8 cellular contexts compared by ENCODE assay signal in genomic region chr18:77054606-77055428, GRCh38.
A peak's percentile ranks its signal among the peaks of the same experiment; 100 is the strongest.
DNase-seq lines count a peak whose midpoint lies in the region; ATAC-seq, FAIRE-seq and TF ChIP-seq lines count a peak whose summit lies in the region.

No MANE protein-coding gene starts in this region.

- H3K27ac ChIP-seq in WERI-Rb-1 = no peak overlapping the region
- peak overlapping the region; percentile 92 for H3K27ac ChIP-seq in layer of hippocampus (ENCODE audit: low read depth, low read length)

- DNase-seq in NCI-H146 treated with DMSO at 0.1 percent for 48 hours (lab: John Stamatoyannopoulos, UW; ENCODE audit: unreplicated experiment) = peak; percentile 74
- DNase-seq in WERI-Rb-1 = peak; percentile 88
- peak; percentile 83 for DNase-seq in bronchial epithelial cell (ENCODE audit: low read depth)
- DNase-seq in stimulated activated CD4-positive, alpha-beta T cell treated with anti-CD3 and anti-CD28 coated beads, Interleukin-1b, Interleukin-23, amount 100 ng/mL, for 1 hour (ENCODE audit: low read depth in 2 of 2) = peak; percentile 35 to 60
- no peak for DNase-seq in cerebellar nuclear complex (lab: John Stamatoyannopoulos, UW)

- H3K27me3 ChIP-seq in WERI-Rb-1 (ENCODE audit: insufficient read depth, low read depth, severe bottlenecking) = no peaks in the 10 kb centered on the region
- H3K27me3 ChIP-seq in bronchial epithelial cell (ENCODE audit: control insufficient read depth, insufficient read depth, low read length) = no peaks in the 10 kb centered on the region
- H3K27me3 ChIP-seq in layer of hippocampus (ENCODE audit: control insufficient read depth, insufficient read depth, low read length) = no peaks in the 10 kb centered on the region

- no peak overlapping the region for H3K4me3 ChIP-seq in WERI-Rb-1 (ENCODE audit: low read depth, low read length)
- no peak overlapping the region for H3K4me3 ChIP-seq in bronchial epithelial cell (ENCODE audit: low read depth, low read length)

- no peaks in the 10 kb centered on the region for H3K9me3 ChIP-seq in WERI-Rb-1 (ENCODE audit: severe bottlenecking)

- peak; percentile 68 for FAIRE-seq in bronchial epithelial cell (lab: Jason Lieb, UNC)

- peak; percentile 91 for ATAC-seq in GM18498 (IDR thresholded peaks at IDR 0.05; ENCODE audit: unreplicated experiment)
- peak; percentile 77 for ATAC-seq in HG02678 (IDR thresholded peaks at IDR 0.05; ENCODE audit: unreplicated experiment)

- TF ChIP-seq CTCF in WERI-Rb-1 (IDR thresholded peaks at IDR 0.05; ENCODE audit: low read depth, low read length) (peak; percentile 96), bronchial epithelial cell (IDR thresholded peaks at IDR 0.05; ENCODE audit: insufficient read depth, low read length, severe bottlenecking) (peak; percentile 81)

- H3K36me3 ChIP-seq in WERI-Rb-1 = no peaks in the 10 kb centered on the region
- H3K36me3 ChIP-seq in bronchial epithelial cell (ENCODE audit: control insufficient read depth, insufficient read depth, low read length) = no peaks in the 10 kb centered on the region

Comparison
In these comparisons a context has a peak if more than half of its experiments do, and no peak if none do; other contexts are left out.
1. DNase-seq: peak in NCI-H146 treated with DMSO at 0.1 percent for 48 hours (single experiment), WERI-Rb-1 (single experiment), bronchial epithelial cell (single experiment) and stimulated activated CD4-positive, alpha-beta T cell treated with anti-CD3 and anti-CD28 coated beads, Interleukin-1b, Interleukin-23, amount 100 ng/mL, for 1 hour (2 of 2); none in cerebellar nuclear complex (0 of 2).